In the genomic region with DNA sequence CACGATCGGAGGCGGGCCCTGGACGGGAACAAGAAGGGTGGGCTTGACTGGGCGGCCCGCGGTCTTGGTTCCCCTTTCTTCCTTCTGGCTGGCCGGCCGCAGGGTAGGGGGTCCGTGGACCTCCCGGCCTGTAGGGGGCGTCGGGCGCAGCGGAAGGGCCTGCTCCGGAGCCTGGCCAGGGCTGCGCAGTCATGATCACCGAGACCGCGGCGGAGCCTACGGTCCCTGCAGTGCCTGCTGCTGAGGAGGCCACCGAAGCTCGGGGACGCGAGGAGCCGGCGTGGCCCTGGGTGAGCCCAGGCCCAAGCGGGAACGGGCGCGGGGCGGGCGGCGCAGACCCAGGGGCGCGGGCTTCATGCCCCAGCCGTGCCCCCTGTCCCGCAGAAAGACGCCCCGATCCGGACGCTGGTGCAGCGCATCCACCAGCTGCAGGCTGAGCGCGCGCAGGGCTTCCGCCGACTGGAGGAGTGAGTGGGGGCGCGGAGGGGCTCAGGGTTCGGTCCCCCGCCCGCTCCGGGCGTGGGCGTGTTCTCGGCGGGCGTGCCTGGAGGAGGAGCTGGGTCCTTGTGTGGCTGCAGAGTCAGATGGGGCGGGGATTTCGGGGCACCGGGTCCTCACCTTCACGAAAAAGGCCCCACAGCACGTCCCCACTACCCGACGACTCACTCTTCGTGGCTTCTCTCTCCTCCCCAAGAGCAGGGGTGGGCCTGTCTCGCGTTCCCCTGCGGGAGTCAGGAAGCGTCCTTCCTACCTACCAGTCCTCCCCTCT, we compare ENCODE assay signal across 8 cellular contexts. TPM values are rescaled to one million over a fixed set of nuclear protein-coding genes. Genes with fewer than 3 reads are reported as not detected.
DNase-seq lines count a peak whose midpoint lies in the region; ATAC-seq and TF ChIP-seq lines count a peak whose summit lies in the region.

A gene (plus strand): TSS at position 188 of the 769 bp plus-strand sequence. CDS start 4 bp downstream, at position 192.

- in situ Hi-C loops in KBM-7 (cut with MboI; ENCODE audit: low pct_unique_long_range_greater_than_20kb, low sequenced_read_pairs) = no loop called here

- peak; percentile 61 for ATAC-seq in GM21717 (IDR thresholded peaks at IDR 0.05; ENCODE audit: unreplicated experiment)
- ATAC-seq in natural killer cell treated with Interleukin-12 subunit alpha and Interleukin-12 subunit beta and Interleukin-15 and Interleukin-18, amount 100 ng/mL, for 72 hours = peak; percentile 91 to 93
- peak; percentile 89 for ATAC-seq in stimulated activated naive CD8-positive, alpha-beta T cell treated with anti-CD3 and anti-CD28 coated beads, Interleukin-15, Interleukin-2, amounts not matched to agents 100 U/mL and 50 U/mL, for 24 hours

- CTCF ChIA-PET in RWPE1 (lab: Yijun Ruan, JAX) = interaction anchor here (0.5 to 3.2 kb wide), 18 partner anchors 9 to 367 kb away, joined by 3 to 8 read pairs (median 3); a partner anchor contains a TSS

- H3K27me3 Mint-ChIP-seq in natural killer cell treated with Interleukin-12 subunit alpha and Interleukin-12 subunit beta and Interleukin-15 and Interleukin-18, amount 100 ng/mL, for 72 hours = no peaks in the 10 kb centered on the region

- no peaks in the 10 kb centered on the region for H3K36me3 Mint-ChIP-seq in natural killer cell treated with Interleukin-12 subunit alpha and Interleukin-12 subunit beta and Interleukin-15 and Interleukin-18, amount 100 ng/mL, for 72 hours

- H3K9me3 Mint-ChIP-seq in natural killer cell treated with Interleukin-12 subunit alpha and Interleukin-12 subunit beta and Interleukin-15 and Interleukin-18, amount 100 ng/mL, for 72 hours = no peaks in the 10 kb centered on the region

- POLR2A ChIA-PET in RWPE1 (lab: Yijun Ruan, JAX; ENCODE audit: low non-redundant PET) = interaction anchor here (0.6 to 1.5 kb wide), 7 partner anchors 16 to 258 kb away, joined by 3 to 6 read pairs (median 3); a partner anchor contains a TSS

- H3K4me1 Mint-ChIP-seq in natural killer cell treated with Interleukin-12 subunit alpha and Interleukin-12 subunit beta and Interleukin-15 and Interleukin-18, amount 100 ng/mL, for 72 hours (ENCODE audit: low read depth in 2 of 2) = peaks cover 25 to 31% of the 10 kb centered on the region in 2 donors

- DNase-seq in DMS79 treated with DMSO at 0.1 percent for 48 hours (lab: John Stamatoyannopoulos, UW) (peak; percentile 65), KBM-7 (peak; percentile 97), RWPE1 (ENCODE audit: low spot score) (peak; percentile 70), fibroblast of peridontal ligament (ENCODE audit: extremely low read depth) (peak; percentile 56)
- peak; percentile 74 to 79 for DNase-seq in activated T-helper 1 cell treated with anti-CD3 and anti-CD28 coated beads, Interleukin-2, amount 50 U/mL, for 16 hours (ENCODE audit: low read depth in 1 of 2, low spot score in 1 of 2)
- DNase-seq in natural killer cell treated with Interleukin-12 subunit alpha and Interleukin-12 subunit beta and Interleukin-15 and Interleukin-18, amount 100 ng/mL, for 72 hours (ENCODE audit: low spot score) = peak; percentile 90
- peak; percentile 93 for DNase-seq in stimulated activated naive CD8-positive, alpha-beta T cell treated with anti-CD3 and anti-CD28 coated beads, Interleukin-15, Interleukin-2, amounts not matched to agents 100 U/mL and 50 U/mL, for 24 hours

- H3K4me3 Mint-ChIP-seq in natural killer cell treated with Interleukin-12 subunit alpha and Interleukin-12 subunit beta and Interleukin-15 and Interleukin-18, amount 100 ng/mL, for 72 hours = peak within 1 kb of the TSS; percentile 96

- H3K27ac ChIP-seq in RWPE1 = peak within 1 kb of the TSS; percentile 96

- TF ChIP-seq CTCF in RWPE1 (conservative IDR thresholded peaks at IDR 0.05; ENCODE audit: low read depth) = peak; percentile 98

- peak within 1 kb of the TSS; percentile 94 to 96 for H3K27ac Mint-ChIP-seq in natural killer cell treated with Interleukin-12 subunit alpha and Interleukin-12 subunit beta and Interleukin-15 and Interleukin-18, amount 100 ng/mL, for 72 hours

RNA-seq across cellular contexts. Expression of the gene that starts here (rescaled TPM):
- 100 to 1,000 TPM in 1 of 2 donors, 10 to 100 TPM in 1; 81.5 to 104 TPM for total RNA-seq in natural killer cell treated with Interleukin-12 subunit alpha and Interleukin-12 subunit beta and Interleukin-15 and Interleukin-18, amount 100 ng/mL, for 72 hours

Comparison
In these comparisons a context has a peak if more than half of its experiments do, and no peak if none do; other contexts are left out.
1. Peak in every context shown above with its lines: DNase-seq, ATAC-seq and H3K27ac ChIP-seq.